1 cellular context compared by ENCODE assay signal in the genomic region with DNA sequence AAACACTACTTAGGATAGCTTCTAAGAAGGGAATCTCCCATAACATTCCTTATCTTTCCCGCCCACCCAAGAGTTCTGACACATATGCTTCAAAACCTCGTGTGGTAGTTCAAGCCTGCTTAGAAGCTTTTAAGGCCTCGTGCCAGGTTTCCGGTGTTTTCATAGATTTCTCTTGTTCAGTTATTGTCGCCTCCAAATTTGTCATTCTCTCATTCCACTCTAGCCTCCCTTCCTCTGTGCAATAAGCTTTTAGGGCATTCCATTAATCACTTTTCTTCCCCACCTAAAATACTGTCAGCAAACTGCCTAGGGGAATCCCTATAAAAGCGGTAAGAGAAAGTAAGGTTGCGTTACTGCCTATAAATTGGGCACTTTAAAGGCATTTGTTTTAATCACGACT.
TF ChIP-seq lines count a peak whose summit lies in the region.

No MANE protein-coding gene starts in this region.

TF ChIP-seq in H1, 55 proteins besides CTCF, POLR2A, EP300 and RAD21:
- TF ChIP-seq KDM4A (IDR thresholded peaks at IDR 0.05; ENCODE audit: low read depth, low read length, severe bottlenecking) (no peak), GTF2F1 (IDR thresholded peaks at IDR 0.05; ENCODE audit: borderline replicate concordance, low read depth, low read length) (no peak), TEAD4 (IDR thresholded peaks at IDR 0.05; ENCODE audit: low read depth, low read length) (no peak), MAFK (IDR thresholded peaks at IDR 0.05; ENCODE audit: low read depth, low read length) (no peak), SAP30 (IDR thresholded peaks at IDR 0.05; ENCODE audit: insufficient read depth, insufficient replicate concordance, low read length) (no peak), ASH2L (IDR thresholded peaks at IDR 0.05; ENCODE audit: low read length) (no peak), GABPA (IDR thresholded peaks at IDR 0.05; ENCODE audit: borderline replicate concordance, insufficient read depth, low read length) (no peak), EGR1 (IDR thresholded peaks at IDR 0.05; ENCODE audit: borderline replicate concordance, low read depth, low read length) (no peak), TAF1 (IDR thresholded peaks at IDR 0.05; ENCODE audit: low read depth, low read length) (no peak)
- TF ChIP-seq, protein P1, sequence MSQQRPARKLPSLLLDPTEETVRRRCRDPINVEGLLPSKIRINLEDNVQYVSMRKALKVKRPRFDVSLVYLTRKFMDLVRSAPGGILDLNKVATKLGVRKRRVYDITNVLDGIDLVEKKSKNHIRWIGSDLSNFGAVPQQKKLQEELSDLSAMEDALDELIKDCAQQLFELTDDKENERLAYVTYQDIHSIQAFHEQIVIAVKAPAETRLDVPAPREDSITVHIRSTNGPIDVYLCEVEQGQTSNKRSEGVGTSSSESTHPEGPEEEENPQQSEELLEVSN (IDR thresholded peaks at IDR 0.05): no peak
